In genomic region chr2:218993345-218994315, GRCh38 we compare ENCODE assay signal across 9 cellular contexts. TPM values are rescaled to one million over a fixed set of nuclear protein-coding genes. Genes with fewer than 3 reads are reported as not detected.
DNase-seq lines count a peak whose midpoint lies in the region; ATAC-seq and TF ChIP-seq lines count a peak whose summit lies in the region.
"Had no signal": no experiment of that assay in that cellular context is flagged by ENCODE, and none has a peak within 500 bp of the region (broad histone marks: within the 10 kb centered on the region; RNA-seq: fewer than 3 reads in every experiment).

Gene CRYBA2, minus strand, starts transcription at chr2:218993422. Its CDS starts 246 bp downstream, at chr2:218993176.

- no peaks in the 10 kb centered on the region for H3K9me3 ChIP-seq in sigmoid colon

- TF ChIP-seq CTCF in epithelial cell of proximal tubule (conservative IDR thresholded peaks at IDR 0.05; ENCODE audit: low read depth, low read length) (no peak), sigmoid colon (IDR thresholded peaks at IDR 0.05) (no peak)

- WGBS in sigmoid colon, 2 donors = 1 to 2% methylated on average over 88 of the region's 88 CpGs

- peaks cover 63 to 98% (median 93%) of the 10 kb centered on the region in 3 donors for H3K27me3 ChIP-seq in sigmoid colon

- H3K27ac ChIP-seq in sigmoid colon = no peak within 1 kb of the TSS

- TF ChIP-seq EP300 in sigmoid colon (IDR thresholded peaks at IDR 0.05) = no peak

- intact Hi-C loops in sigmoid colon (cut with DNase I) = loop anchor here (10.0 kb wide), 1 partner anchor 161 kb away; no protein-coding TSS in a partner anchor

- H3K36me3 ChIP-seq in sigmoid colon = no peaks in the 10 kb centered on the region

- peaks cover 0 to 30% (median 26%) of the 10 kb centered on the region in 4 donors for H3K4me1 ChIP-seq in sigmoid colon

- DNase-seq in EL (peak; percentile 41), NCI-H345 (lab: John Stamatoyannopoulos, UW) (peak; percentile 70), epithelial cell of proximal tubule (ENCODE audit: low read depth) (no peak), sigmoid colon (no peak), OCI-M1 (lab: John Stamatoyannopoulos, UW) (no peak), foreskin melanocyte (no peak), hypothalamus (lab: John Stamatoyannopoulos, UW) (no peak)

- peak within 1 kb of the TSS; percentile 38 for H3K4me3 ChIP-seq in epithelial cell of proximal tubule (ENCODE audit: low read depth, low read length)
- peak within 1 kb of the TSS; percentile 18 to 48 (median 32) for H3K4me3 ChIP-seq in sigmoid colon

- TF ChIP-seq POLR2A in sigmoid colon (IDR thresholded peaks at IDR 0.05) = no peak

- no peak for ATAC-seq in GM21723 (IDR thresholded peaks at IDR 0.05; ENCODE audit: unreplicated experiment)
- ATAC-seq: HCT116 had no signal

RNA-seq across cellular contexts. Expression of gene CRYBA2, which starts in this region (rescaled TPM):
- not detected in 2 replicates for total RNA-seq in epithelial cell of proximal tubule
- not detected for total RNA-seq in sigmoid colon
- polyA plus RNA-seq in sigmoid colon = 10 to 100 TPM in 1 of 3 donors, 1 to 10 TPM in 2; 1.4 to 10.8 (median 5.5) TPM

Comparison
In these comparisons a context has a peak if more than half of its experiments do, and no peak if none do; other contexts are left out.
1. DNase-seq: peak in EL (single experiment) and NCI-H345 (single experiment); none in epithelial cell of proximal tubule (single experiment), sigmoid colon (single experiment), OCI-M1 (single experiment), foreskin melanocyte (single experiment) and hypothalamus (0 of 51).